Comparison of ENCODE assay signal across 14 cellular contexts in genomic region chr10:96695366-96695765, GRCh38. TPM values are rescaled to one million over a fixed set of nuclear protein-coding genes. Genes with fewer than 3 reads are reported as not detected.
DNase-seq lines count a peak whose midpoint lies in the region; ATAC-seq and TF ChIP-seq lines count a peak whose summit lies in the region.
"Had no signal": no experiment of that assay in that cellular context is flagged by ENCODE, and none has a peak within 500 bp of the region (broad histone marks: within the 10 kb centered on the region; RNA-seq: fewer than 3 reads in every experiment).

No MANE protein-coding gene starts in this region.

- no peaks in the 10 kb centered on the region for H3K9me3 Mint-ChIP-seq in activated naive CD4-positive, alpha-beta T cell treated with anti-CD3 and anti-CD28 coated beads, Interleukin-2, amount 50 U/mL, for 24 hours
- no peaks in the 10 kb centered on the region for H3K9me3 Mint-ChIP-seq in activated naive CD4-positive, alpha-beta T cell treated with anti-CD3 and anti-CD28 coated beads, Interleukin-2, amount 10 ng/mL, durations not matched to agents 7 days and 5 days

- no peak overlapping the region for H3K27ac ChIP-seq in upper lobe of left lung
- H3K27ac ChIP-seq: body of pancreas, PC-9 had no signal

- no peaks in the 10 kb centered on the region for H3K9me3 ChIP-seq in upper lobe of left lung
- H3K9me3 ChIP-seq: body of pancreas, mucosa of descending colon had no signal

- H3K36me3 Mint-ChIP-seq in activated naive CD4-positive, alpha-beta T cell treated with anti-CD3 and anti-CD28 coated beads, Interleukin-2, amount 50 U/mL, for 24 hours, result no peaks in the 10 kb centered on the region
- no peaks in the 10 kb centered on the region for H3K36me3 Mint-ChIP-seq in activated naive CD4-positive, alpha-beta T cell treated with anti-CD3 and anti-CD28 coated beads, Interleukin-2, amount 10 ng/mL, durations not matched to agents 7 days and 5 days

- peaks cover 0 to 15% (median 5%) of the 10 kb centered on the region in 4 donors for H3K4me1 ChIP-seq in upper lobe of left lung

- no peak for TF ChIP-seq POLR2A in upper lobe of left lung (IDR thresholded peaks at IDR 0.05)

- WGBS in upper lobe of left lung, 2 donors, result 36 to 48% methylated on average over 1 of the region's 1 CpG

- TF ChIP-seq EP300 in upper lobe of left lung (IDR thresholded peaks at IDR 0.05), result no peak

- H3K4me3 Mint-ChIP-seq in activated naive CD4-positive, alpha-beta T cell treated with anti-CD3 and anti-CD28 coated beads, Interleukin-2, amount 50 U/mL, for 24 hours, result peak overlapping the region; percentile 45
- no peak overlapping the region for H3K4me3 Mint-ChIP-seq in activated naive CD4-positive, alpha-beta T cell treated with anti-CD3 and anti-CD28 coated beads, Interleukin-2, amount 10 ng/mL, durations not matched to agents 7 days and 5 days

- CTCF ChIA-PET in activated naive CD4-positive, alpha-beta T cell treated with anti-CD3 and anti-CD28 coated beads, Interleukin-2, amount 10 ng/mL, durations not matched to agents 7 days and 5 days (lab: Charles Lee), result no interaction called here

- peak overlapping the region; percentile 5 for H3K27ac Mint-ChIP-seq in activated naive CD4-positive, alpha-beta T cell treated with anti-CD3 and anti-CD28 coated beads, Interleukin-2, amount 50 U/mL, for 24 hours
- no peak overlapping the region for H3K27ac Mint-ChIP-seq in activated naive CD4-positive, alpha-beta T cell treated with anti-CD3 and anti-CD28 coated beads, Interleukin-2, amount 10 ng/mL, durations not matched to agents 7 days and 5 days

- H3K4me1 Mint-ChIP-seq in activated naive CD4-positive, alpha-beta T cell treated with anti-CD3 and anti-CD28 coated beads, Interleukin-2, amount 50 U/mL, for 24 hours, result peaks cover 27% of the 10 kb centered on the region
- peaks cover 19% of the 10 kb centered on the region for H3K4me1 Mint-ChIP-seq in activated naive CD4-positive, alpha-beta T cell treated with anti-CD3 and anti-CD28 coated beads, Interleukin-2, amount 10 ng/mL, durations not matched to agents 7 days and 5 days

- DNase-seq in activated naive CD4-positive, alpha-beta T cell treated with anti-CD3 and anti-CD28 coated beads, Interleukin-2, amount 10 ng/mL, durations not matched to agents 7 days and 5 days, result no peak
- DNase-seq in NAMALWA (ENCODE audit: low spot score), result peak; percentile 48
- DNase-seq in amniotic epithelial cell (ENCODE audit: low read depth), result peak; percentile 15
- no peak for DNase-seq in stimulated activated naive CD8-positive, alpha-beta T cell treated with anti-CD3 and anti-CD28 coated beads, Interleukin-15, Interleukin-2, amounts not matched to agents 100 U/mL and 50 U/mL, for 24 hours
- DNase-seq in upper lobe of left lung, result no peak
- no peak for DNase-seq in stimulated activated CD4-positive, alpha-beta T cell treated with anti-CD3 and anti-CD28 coated beads, Interleukin-4, amount 100 ng/mL, for 1 hour
- DNase-seq: body of pancreas; DMS79; effector CD8-positive, alpha-beta T cell; mucosa of descending colon; PC-9; stimulated activated CD4-positive, alpha-beta T cell treated with anti-CD3 and anti-CD28 coated beads, Interleukin-1b, Interleukin-23, amount 100 ng/mL, for 48 hours had no signal

- H3K27me3 Mint-ChIP-seq in activated naive CD4-positive, alpha-beta T cell treated with anti-CD3 and anti-CD28 coated beads, Interleukin-2, amount 50 U/mL, for 24 hours, result no peaks in the 10 kb centered on the region
- peaks cover 2% of the 10 kb centered on the region for H3K27me3 Mint-ChIP-seq in activated naive CD4-positive, alpha-beta T cell treated with anti-CD3 and anti-CD28 coated beads, Interleukin-2, amount 10 ng/mL, durations not matched to agents 7 days and 5 days

- H3K27me3 ChIP-seq in upper lobe of left lung, result no peaks in the 10 kb centered on the region
- H3K27me3 ChIP-seq: body of pancreas had no signal

- TF ChIP-seq CTCF in upper lobe of left lung (IDR thresholded peaks at IDR 0.05), result no peak

- H3K36me3 ChIP-seq in upper lobe of left lung, result no peaks in the 10 kb centered on the region

- H3K4me3 ChIP-seq in upper lobe of left lung, result no peak overlapping the region
- H3K4me3 ChIP-seq: body of pancreas, mucosa of descending colon, PC-9 had no signal

- peak; percentile 53 for ATAC-seq in stimulated activated naive CD8-positive, alpha-beta T cell treated with anti-CD3 and anti-CD28 coated beads, Interleukin-15, Interleukin-2, amounts not matched to agents 100 U/mL and 50 U/mL, for 24 hours
- ATAC-seq in HG02938 (IDR thresholded peaks at IDR 0.05; ENCODE audit: unreplicated experiment) (no peak), upper lobe of left lung (ENCODE audit: low FRiP score in 2 of 2) (no peak)
- ATAC-seq: body of pancreas, mucosa of descending colon had no signal

RNA-seq across cellular contexts. Expression of gene PIK3AP1, which starts 24.9 kb away (rescaled TPM):
- total RNA-seq in upper lobe of left lung, result 10 to 100 TPM; 22.0 to 64.8 (median 34.6) TPM

Comparison
In these comparisons a context has a peak if more than half of its experiments do, and no peak if none do; other contexts are left out.
1. DNase-seq: peak in NAMALWA (single experiment) and amniotic epithelial cell (single experiment); none in activated naive CD4-positive, alpha-beta T cell treated with anti-CD3 and anti-CD28 coated beads, Interleukin-2, amount 10 ng/mL, durations not matched to agents 7 days and 5 days (single experiment), stimulated activated naive CD8-positive, alpha-beta T cell treated with anti-CD3 and anti-CD28 coated beads, Interleukin-15, Interleukin-2, amounts not matched to agents 100 U/mL and 50 U/mL, for 24 hours (single experiment), upper lobe of left lung (0 of 2) and stimulated activated CD4-positive, alpha-beta T cell treated with anti-CD3 and anti-CD28 coated beads, Interleukin-4, amount 100 ng/mL, for 1 hour (single experiment).